16 cellular contexts compared by ENCODE assay signal in the genomic region with DNA sequence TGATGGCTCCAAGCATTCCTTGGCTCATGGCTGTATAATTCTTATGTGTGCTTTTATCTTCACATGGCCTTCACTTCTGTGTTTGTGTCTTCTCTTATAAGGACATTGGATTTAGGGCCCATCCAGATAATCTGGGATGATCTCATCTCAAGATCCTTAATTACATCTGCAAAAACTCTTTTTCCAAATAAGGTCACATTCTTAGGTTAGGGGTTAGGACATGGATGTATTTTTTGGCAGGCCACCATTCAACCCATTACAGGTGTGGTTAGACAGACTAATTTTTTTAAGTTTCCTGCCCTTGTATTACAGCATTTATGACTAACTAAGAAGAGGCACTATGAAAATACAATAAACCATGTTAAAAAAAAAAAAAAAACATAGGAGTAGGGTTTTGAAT.
"Had no signal": no experiment of that assay in that cellular context is flagged by ENCODE, and none has a peak within 500 bp of the region (broad histone marks: within the 10 kb centered on the region; RNA-seq: fewer than 3 reads in every experiment).

No MANE protein-coding gene starts in this region.

- H3K9me3 ChIP-seq: esophagus squamous epithelium had no signal

- H3K4me3 Mint-ChIP-seq: dendritic cell treated with granulocyte-macrophage colony-stimulating factor and Interleukin-4, amounts not matched to agents 40 ng/mL and 50 ng/mL, for 4 days; effector memory CD8-positive, alpha-beta T cell; mesothelial cell of epicardium; natural killer cell; neural crest cell had no signal

- H3K27ac ChIP-seq: epithelial cell of prostate, foreskin keratinocyte, heart right ventricle had no signal

- H3K27me3 ChIP-seq: esophagus squamous epithelium, heart right ventricle had no signal

- H3K9me3 Mint-ChIP-seq: effector memory CD8-positive, alpha-beta T cell had no signal

- H3K36me3 ChIP-seq: esophagus squamous epithelium, heart right ventricle had no signal

- H3K27me3 Mint-ChIP-seq: dendritic cell treated with granulocyte-macrophage colony-stimulating factor and Interleukin-4, amounts not matched to agents 40 ng/mL and 50 ng/mL, for 4 days had no signal

- H3K4me3 ChIP-seq: esophagus squamous epithelium, heart right ventricle, smooth muscle cell had no signal

- H3K4me1 ChIP-seq: esophagus squamous epithelium, foreskin keratinocyte, heart right ventricle had no signal

- H3K36me3 Mint-ChIP-seq: mesothelial cell of epicardium, natural killer cell had no signal

- H3K4me2 ChIP-seq: smooth muscle cell had no signal

- H3K4me1 Mint-ChIP-seq: natural killer cell, neural crest cell had no signal

- H3K27ac Mint-ChIP-seq: dendritic cell treated with granulocyte-macrophage colony-stimulating factor and Interleukin-4, amounts not matched to agents 40 ng/mL and 50 ng/mL, for 4 days; effector memory CD8-positive, alpha-beta T cell; mesothelial cell of epicardium; natural killer cell had no signal

- DNase-seq: effector memory CD8-positive, alpha-beta T cell; esophagus squamous epithelium; foreskin keratinocyte; heart right ventricle; hypothalamus; kidney glomerular epithelial cell; natural killer cell; posterior cingulate gyrus; stimulated activated CD4-positive, alpha-beta T cell treated with anti-CD3 and anti-CD28 coated beads, Interleukin-2, amount 100 ng/mL, for 48 hours; stimulated activated naive CD4-positive, alpha-beta T cell treated with Interleukin-2 at 50 U/mL for 16 hours; trophoblast cell had no signal
